In the genomic region with DNA sequence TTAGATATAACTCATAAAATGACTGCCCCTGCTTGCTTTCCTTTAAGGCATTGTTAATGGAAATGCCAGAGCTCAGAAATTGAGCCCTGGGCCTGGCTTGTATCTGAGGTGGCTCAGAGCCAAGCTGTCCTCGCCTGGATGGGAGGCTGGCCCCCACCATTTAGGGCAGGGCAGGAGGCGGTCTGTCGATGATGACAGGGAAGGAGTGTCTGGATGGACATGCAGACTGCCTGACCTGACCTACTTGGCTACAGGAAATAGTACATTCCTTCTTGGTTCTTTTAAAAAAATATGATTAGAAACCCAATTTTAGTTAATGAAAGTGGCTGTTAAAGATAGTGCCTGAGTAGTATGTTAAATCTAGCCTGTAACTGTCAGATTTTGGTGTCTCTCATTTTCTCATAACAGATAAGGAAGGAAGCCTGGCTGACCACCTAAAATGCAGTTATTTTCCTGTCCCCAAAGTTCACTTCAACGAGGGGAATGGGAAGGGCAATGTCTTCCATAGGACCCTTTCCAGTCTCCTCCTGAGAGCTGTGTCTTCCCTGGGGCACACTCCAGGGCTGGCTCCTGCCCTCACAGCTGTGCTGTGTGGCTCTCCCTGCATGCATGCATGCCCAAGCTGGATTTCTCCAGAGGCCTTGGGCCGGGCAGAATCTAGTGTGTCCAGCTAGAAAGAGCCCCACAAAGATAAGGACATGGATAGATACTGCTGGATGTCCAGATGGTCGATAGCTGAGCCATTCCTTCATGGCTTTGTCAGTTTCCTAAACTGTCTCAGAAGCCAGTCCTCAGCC, we compare ENCODE assay signal across 10 cellular contexts. TPM values are rescaled to one million over a fixed set of nuclear protein-coding genes. Genes with fewer than 3 reads are reported as not detected.
DNase-seq lines count a peak whose midpoint lies in the region; ATAC-seq and TF ChIP-seq lines count a peak whose summit lies in the region.
"Had no signal": no experiment of that assay in that cellular context is flagged by ENCODE, and none has a peak within 500 bp of the region (broad histone marks: within the 10 kb centered on the region; RNA-seq: fewer than 3 reads in every experiment).

No MANE protein-coding gene starts in this region.

- H3K4me1 ChIP-seq in esophagus muscularis mucosa (peaks cover 47 to 53% (median 50%) of the 10 kb centered on the region in 4 donors), mucosa of descending colon (ENCODE audit: low read depth) (peaks cover 15% of the 10 kb centered on the region), upper lobe of left lung (peaks cover 10 to 24% (median 15%) of the 10 kb centered on the region in 4 donors)

- no peak overlapping the region for H3K4me3 ChIP-seq in esophagus muscularis mucosa
- H3K4me3 ChIP-seq in mucosa of descending colon: no peak overlapping the region
- H3K4me3 ChIP-seq in upper lobe of left lung: no peak overlapping the region

- ATAC-seq in mucosa of descending colon (peak; percentile 87), upper lobe of left lung (ENCODE audit: low FRiP score in 2 of 2) (peak; percentile 72 to 78), GM21717 (IDR thresholded peaks at IDR 0.05; ENCODE audit: unreplicated experiment) (no peak)

- TF ChIP-seq POLR2A in esophagus muscularis mucosa (IDR thresholded peaks at IDR 0.05; ENCODE audit: low read depth): no peak
- TF ChIP-seq POLR2A in upper lobe of left lung (IDR thresholded peaks at IDR 0.05): no peak

- DNase-seq in RWPE1 (ENCODE audit: low spot score) (no peak), esophagus muscularis mucosa (ENCODE audit: extremely low spot score) (no peak), mucosa of descending colon (peak; percentile 71 to 86 (median 80)), upper lobe of left lung (no peak), NCI-H2171 (lab: John Stamatoyannopoulos, UW) (no peak), posterior cingulate gyrus (no peak)
- DNase-seq: activated gamma-delta T cell treated with Interleukin-2 at 50 U/mL for 16 hours, NCI-H345 had no signal

- no peak for TF ChIP-seq EP300 in esophagus muscularis mucosa (IDR thresholded peaks at IDR 0.05)
- TF ChIP-seq EP300 in upper lobe of left lung (IDR thresholded peaks at IDR 0.05): no peak

- no peaks in the 10 kb centered on the region for H3K27me3 ChIP-seq in esophagus muscularis mucosa
- H3K27me3 ChIP-seq in upper lobe of left lung: no peaks in the 10 kb centered on the region

- H3K9me3 ChIP-seq in esophagus muscularis mucosa (no peaks in the 10 kb centered on the region), mucosa of descending colon (no peaks in the 10 kb centered on the region), upper lobe of left lung (no peaks in the 10 kb centered on the region)

- intact Hi-C loops in esophagus muscularis mucosa (cut with DNase I) (no loop called here), mucosa of descending colon (cut with DNase I, micrococcal nuclease) (no loop called here), posterior cingulate gyrus (cut with DNase I) (no loop called here)

- H3K27ac ChIP-seq in RWPE1 (peak overlapping the region; percentile 67), esophagus muscularis mucosa (replicated peaks in 1 of 4) (peak overlapping the region; percentile 55 to 81 (median 74)), upper lobe of left lung (peak overlapping the region; percentile 38 to 74 (median 58))
- H3K27ac ChIP-seq: HL-60 had no signal

- CTCF ChIA-PET in RWPE1 (lab: Yijun Ruan, JAX): interaction anchor here (1.3 kb wide), 1 partner anchor 15 kb away, joined by 3 read pairs; no protein-coding TSS in a partner anchor

- TF ChIP-seq CTCF in RWPE1 (conservative IDR thresholded peaks at IDR 0.05; ENCODE audit: low read depth): no peak
- TF ChIP-seq CTCF in esophagus muscularis mucosa (IDR thresholded peaks at IDR 0.05): no peak
- no peak for TF ChIP-seq CTCF in mucosa of descending colon (IDR thresholded peaks at IDR 0.05)
- TF ChIP-seq CTCF in upper lobe of left lung (IDR thresholded peaks at IDR 0.05): no peak

- 21% methylated on average over 5 of the region's 6 CpGs for WGBS in esophagus muscularis mucosa
- 44 to 66% methylated on average over 5 to 6 of the region's 6 CpGs for WGBS in upper lobe of left lung, 2 donors

- H3K36me3 ChIP-seq in esophagus muscularis mucosa: peaks cover 0 to 44% (median 27%) of the 10 kb centered on the region in 4 donors
- no peaks in the 10 kb centered on the region for H3K36me3 ChIP-seq in mucosa of descending colon (ENCODE audit: low read depth)
- peaks cover 0 to 62% (median 21%) of the 10 kb centered on the region in 4 donors for H3K36me3 ChIP-seq in upper lobe of left lung

- POLR2A ChIA-PET in RWPE1 (lab: Yijun Ruan, JAX; ENCODE audit: low non-redundant PET): no interaction called here

RNA-seq across cellular contexts. Expression of gene MACROH2A1, which starts 42.3 kb away (rescaled TPM):
- 100 to 1,000 TPM; 144 to 152 (median 149) TPM for total RNA-seq in esophagus muscularis mucosa
- total RNA-seq in mucosa of descending colon: 100 to 1,000 TPM; 170 to 255 (median 243) TPM
- 100 to 1,000 TPM; 232 to 690 (median 355) TPM for total RNA-seq in upper lobe of left lung

Comparison
In these comparisons a context has a peak if more than half of its experiments do, and no peak if none do; other contexts are left out.
1. DNase-seq: peak in mucosa of descending colon (3 of 3); none in RWPE1 (single experiment), esophagus muscularis mucosa (single experiment), upper lobe of left lung (0 of 2), NCI-H2171 (single experiment) and posterior cingulate gyrus (0 of 10).
2. Peak in every context shown above with its lines, with median percentiles within 50 percentile points of each other: H3K27ac ChIP-seq.